Comparison of ENCODE assay signal across 1 cellular context in genomic region chr3:16033889-16034687, GRCh38.
TF ChIP-seq lines count a peak whose summit lies in the region.

No MANE protein-coding gene starts in this region.

TF ChIP-seq in K562, 482 proteins besides CTCF, POLR2A, EP300 and RAD21 (continued from another document):
- TF ChIP-seq NKRF (IDR thresholded peaks at IDR 0.05; ENCODE audit: borderline replicate concordance) (no peak), SOX6 (IDR thresholded peaks at IDR 0.05) (peak; percentile 74), JUND (IDR thresholded peaks at IDR 0.05; ENCODE audit: borderline replicate concordance, low read depth, low read length) (no peak), JUND (tag; IDR thresholded peaks at IDR 0.05; ENCODE audit: borderline replicate concordance, low read depth, low read length) (peak; percentile 63; the same call in 2 of the 3 replicates), ZNF592 (IDR thresholded peaks at IDR 0.05) (peak; percentile 18; the same call in 1 of the 2 replicates), NFE2L1 (tag; IDR thresholded peaks at IDR 0.05; ENCODE audit: borderline replicate concordance, low read depth) (peak; percentile 44; the same call in 1 of the 2 replicates), FOSL1 (tag; conservative IDR thresholded peaks at IDR 0.05) (peak; percentile 58), ARID1B (IDR thresholded peaks at IDR 0.05) (peak; percentile 64), C11orf30 (IDR thresholded peaks at IDR 0.05; ENCODE audit: low read depth) (peak; percentile 90), EHMT2 (IDR thresholded peaks at IDR 0.05) (peak; percentile 48; the same call in 1 of the 2 replicates), HDAC2 (IDR thresholded peaks at IDR 0.05) (no peak), IRF2 (CRISPR knock-in tag; IDR thresholded peaks at IDR 0.05) (no peak), CREB3 (tag; conservative IDR thresholded peaks at IDR 0.05; ENCODE audit: low read depth) (peak; percentile 70), MAFG (tag; conservative IDR thresholded peaks at IDR 0.05) (peak; percentile 93)
